In the genomic region with DNA sequence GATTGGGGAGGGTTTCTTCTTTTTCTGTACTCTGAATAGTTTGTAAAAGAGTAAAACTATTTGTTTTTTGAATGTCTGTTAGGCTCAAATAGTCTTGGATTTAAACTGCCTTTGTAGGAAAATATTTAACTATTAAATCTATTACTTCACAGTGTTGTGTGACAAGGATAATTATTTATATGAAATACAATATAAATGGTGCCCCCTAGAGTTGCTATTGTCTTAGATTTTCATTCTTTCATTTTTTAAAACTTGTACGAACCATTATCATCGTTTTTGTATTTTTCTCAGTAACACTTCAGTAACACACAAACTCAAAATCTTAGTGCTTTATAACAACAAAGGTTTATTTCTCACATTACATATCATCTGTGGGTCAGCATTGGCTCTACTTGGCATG, we compare ENCODE assay signal across 20 cellular contexts. TPM values are rescaled to one million over a fixed set of nuclear protein-coding genes. Genes with fewer than 3 reads are reported as not detected.
DNase-seq lines count a peak whose midpoint lies in the region; ATAC-seq, FAIRE-seq and TF ChIP-seq lines count a peak whose summit lies in the region.
"Had no signal": no experiment of that assay in that cellular context is flagged by ENCODE, and none has a peak within 500 bp of the region (broad histone marks: within the 10 kb centered on the region; RNA-seq: fewer than 3 reads in every experiment).

No MANE protein-coding gene starts in this region.

- CTCF ChIA-PET in mammary epithelial cell (lab: Charles Lee; ENCODE audit: low non-redundant PET), result no interaction called here

- H3K4me1 ChIP-seq in mammary epithelial cell (ENCODE audit: insufficient read depth, low read length) (no peaks in the 10 kb centered on the region), parathyroid adenoma (no peaks in the 10 kb centered on the region)
- H3K4me1 ChIP-seq in effector memory CD4-positive, alpha-beta T cell (ENCODE audit: control insufficient read depth, insufficient read depth, low read length, poor library complexity, severe bottlenecking), result no peaks in the 10 kb centered on the region
- H3K4me1 ChIP-seq: BLaER1, psoas muscle had no signal

- H3K9me3 ChIP-seq in mammary epithelial cell (replicated peaks; ENCODE audit: insufficient read depth, low read length), result no peaks in the 10 kb centered on the region
- no peaks in the 10 kb centered on the region for H3K9me3 ChIP-seq in parathyroid adenoma (ENCODE audit: control insufficient read depth, low read length)
- no peaks in the 10 kb centered on the region for H3K9me3 ChIP-seq in effector memory CD4-positive, alpha-beta T cell (ENCODE audit: control insufficient read depth, low read length)
- H3K9me3 ChIP-seq: psoas muscle had no signal

- WGBS in mammary epithelial cell (ENCODE audit: low coverage, missing lambda C conversion rate), result 35% methylated on average over 2 of the region's 2 CpGs

- intact Hi-C loops in mammary epithelial cell (cut with micrococcal nuclease), result loop anchor here (2.0 kb wide), 2 partner anchors 51 to 171 kb away; no protein-coding TSS in a partner anchor

- H3K4me3 ChIP-seq in mammary epithelial cell (replicated peaks in 1 of 3; ENCODE audit: insufficient read depth in 1 of 3, low read depth in 2 of 3, low read length in 3 of 3), result no peak overlapping the region
- no peak overlapping the region for H3K4me3 ChIP-seq in parathyroid adenoma (ENCODE audit: low read depth, low read length)
- H3K4me3 ChIP-seq in effector memory CD4-positive, alpha-beta T cell (ENCODE audit: insufficient read depth, low read depth, low read length, poor library complexity, severe bottlenecking), result no peak overlapping the region
- H3K4me3 ChIP-seq: BLaER1, psoas muscle had no signal

- in situ Hi-C loops in mammary epithelial cell (cut with MboI; ENCODE audit: low sequenced_read_pairs in 2 of 2), result no loop called here

- no peak overlapping the region for H3K9ac ChIP-seq in mammary epithelial cell (ENCODE audit: insufficient read depth, low read length)
- no peak overlapping the region for H3K9ac ChIP-seq in parathyroid adenoma
- H3K9ac ChIP-seq: BLaER1 had no signal

- dilution Hi-C loops in mammary epithelial cell (cut with HindIII; ENCODE audit: low sequenced_read_pairs), result no loop called here

- no peaks in the 10 kb centered on the region for H3K36me3 ChIP-seq in mammary epithelial cell (ENCODE audit: insufficient read depth, low read length)
- no peaks in the 10 kb centered on the region for H3K36me3 ChIP-seq in parathyroid adenoma (ENCODE audit: control insufficient read depth, insufficient read depth, low read length)
- H3K36me3 ChIP-seq in effector memory CD4-positive, alpha-beta T cell (ENCODE audit: control insufficient read depth, insufficient read depth, low read length), result no peaks in the 10 kb centered on the region
- H3K36me3 ChIP-seq: BLaER1 had no signal

- H3K27ac ChIP-seq in mammary epithelial cell (ENCODE audit: insufficient read depth, low read depth, low read length) (no peak overlapping the region), parathyroid adenoma (no peak overlapping the region)
- no peak overlapping the region for H3K27ac ChIP-seq in effector memory CD4-positive, alpha-beta T cell (ENCODE audit: insufficient read depth, low read length, poor library complexity, severe bottlenecking)
- H3K27ac ChIP-seq: BLaER1, psoas muscle had no signal

- no peaks in the 10 kb centered on the region for H4K20me1 ChIP-seq in mammary epithelial cell (ENCODE audit: insufficient read depth, low read length)
- H4K20me1 ChIP-seq: BLaER1 had no signal

- DNase-seq in GM18507 (ENCODE audit: extremely low spot score, insufficient read length, low read depth) (no peak), NAMALWA (ENCODE audit: low spot score) (peak; percentile 20), mammary epithelial cell (no peak)
- no peak for DNase-seq in stimulated activated CD4-positive, alpha-beta T cell treated with anti-CD3 and anti-CD28 coated beads, Interleukin-12 subunit alpha, Interleukin-12 subunit beta, amount 100 ng/mL, for 4 hours
- no peak for DNase-seq in effector memory CD4-positive, alpha-beta T cell
- DNase-seq: activated CD4-positive, CD25-positive, alpha-beta regulatory T cell treated with anti-CD3 and anti-CD28 coated beads, Interleukin-2, amount 50 U/mL, for 72 hours; activated naive CD8-positive, alpha-beta T cell treated with anti-CD3 and anti-CD28 coated beads, Interleukin-2, amount 50 U/mL, for 24 hours; effector CD4-positive, alpha-beta T cell; natural killer cell; NCI-H1930; NCI-H510A; psoas muscle; stimulated activated naive B cell treated with anti-CD40 and anti-IgM and Interleukin-4, amounts not matched to agents 10 μg/mL and 1 μg/mL and 100 μg/mL, for 72 hours had no signal

- H3K4me2 ChIP-seq in mammary epithelial cell (ENCODE audit: insufficient read depth, low read depth, low read length) (peak overlapping the region; percentile 51), parathyroid adenoma (ENCODE audit: low read length) (no peak overlapping the region)
- H3K4me2 ChIP-seq: BLaER1 had no signal

- peak; percentile 67 for FAIRE-seq in GM18507 (lab: Jason Lieb, UNC)

- no peaks in the 10 kb centered on the region for H3K27me3 ChIP-seq in mammary epithelial cell (ENCODE audit: insufficient read depth, low read length)
- H3K27me3 ChIP-seq in parathyroid adenoma (ENCODE audit: control insufficient read depth, insufficient read depth, low read length), result no peaks in the 10 kb centered on the region
- H3K27me3 ChIP-seq in effector memory CD4-positive, alpha-beta T cell (replicated peaks; ENCODE audit: control insufficient read depth, insufficient read depth, low read length, poor library complexity, severe bottlenecking), result no peaks in the 10 kb centered on the region
- H3K27me3 ChIP-seq: BLaER1 had no signal

- BruUV-seq in mammary epithelial cell (replicated peaks; lab: Mats Ljungman, UMichigan), result no TSS peak

- ATAC-seq in GM18868 (IDR thresholded peaks at IDR 0.05; ENCODE audit: unreplicated experiment), result no peak
- ATAC-seq: activated naive CD8-positive, alpha-beta T cell treated with anti-CD3 and anti-CD28 coated beads, Interleukin-2, amount 50 U/mL, for 24 hours; natural killer cell; psoas muscle; stimulated activated naive B cell treated with anti-CD40 and anti-IgM and Interleukin-4, amounts not matched to agents 10 μg/mL and 1 μg/mL and 100 μg/mL, for 72 hours had no signal

- TF ChIP-seq CTCF in mammary epithelial cell (conservative IDR thresholded peaks at IDR 0.05 in 1 of 2, IDR thresholded peaks at IDR 0.05 in 1 of 2; ENCODE audit: extremely low read depth in 1 of 2, insufficient read depth in 1 of 2, low read depth in 1 of 2, low read length in 2 of 2) (peak; percentile 1 to 10), parathyroid adenoma (IDR thresholded peaks at IDR 0.05) (peak; percentile 10)

- H2AFZ ChIP-seq in mammary epithelial cell (ENCODE audit: low read depth, low read length) (no peak overlapping the region), parathyroid adenoma (peak overlapping the region; percentile 38)

- H3K79me2 ChIP-seq in mammary epithelial cell (ENCODE audit: insufficient read depth, low read length), result no peaks in the 10 kb centered on the region
- no peaks in the 10 kb centered on the region for H3K79me2 ChIP-seq in parathyroid adenoma

RNA-seq across cellular contexts. Expression of gene C1orf185, which starts 37.4 kb away (rescaled TPM):
- total RNA-seq in mammary epithelial cell, result not detected
- not detected for polyA plus RNA-seq in mammary epithelial cell
- polyA minus RNA-seq in mammary epithelial cell, result not detected
- total RNA-seq: activated CD8-positive, alpha-beta memory T cell treated with anti-CD3 and anti-CD28 coated beads for 36 hours; mesenteric fat pad; natural killer cell; psoas muscle; SK-MEL-5 had no signal
- polyA plus RNA-seq: psoas muscle, thymus had no signal
